8 cellular contexts compared by ENCODE assay signal in genomic region chr13:50594276-50594970, GRCh38.
DNase-seq lines count a peak whose midpoint lies in the region; ATAC-seq and TF ChIP-seq lines count a peak whose summit lies in the region.

No MANE protein-coding gene starts in this region.

- no peak overlapping the region for H3K4me3 Mint-ChIP-seq in progenitor cell of endocrine pancreas (ENCODE audit: low read depth)

- H3K4me1 ChIP-seq in DND-41 (ENCODE audit: insufficient read depth, low read length) (peaks cover 99% of the 10 kb centered on the region), thyroid gland (peaks cover 0 to 3% of the 10 kb centered on the region in 2 donors)

- peaks cover 42% of the 10 kb centered on the region for H3K4me1 Mint-ChIP-seq in progenitor cell of endocrine pancreas (ENCODE audit: low read depth)

- H3K27me3 ChIP-seq in DND-41 (ENCODE audit: insufficient read depth, low read length, poor library complexity) (no peaks in the 10 kb centered on the region), WERI-Rb-1 (ENCODE audit: insufficient read depth, low read depth, severe bottlenecking) (no peaks in the 10 kb centered on the region), MG63 (no peaks in the 10 kb centered on the region), thyroid gland (no peaks in the 10 kb centered on the region)

- peak overlapping the region; percentile 69 for H3K9ac ChIP-seq in DND-41 (ENCODE audit: low read depth, low read length)

- TF ChIP-seq CTCF in DND-41 (IDR thresholded peaks at IDR 0.05; ENCODE audit: borderline replicate concordance, extremely low read depth, low read length, poor library complexity, severe bottlenecking) (peak; percentile 51), WERI-Rb-1 (IDR thresholded peaks at IDR 0.05; ENCODE audit: low read depth, low read length) (0 out of 2 replicates have a peak, but pooled peaks have one; percentile 9), progenitor cell of endocrine pancreas (IDR thresholded peaks at IDR 0.05; ENCODE audit: unreplicated experiment) (no peak), thyroid gland (IDR thresholded peaks at IDR 0.05) (no peak)

- intact Hi-C loops in thyroid gland (cut with DNase I): no loop called here

- peak; percentile 98 for DNase-seq in DND-41
- DNase-seq in WERI-Rb-1: no peak
- peak; percentile 20 for DNase-seq in progenitor cell of endocrine pancreas (ENCODE audit: low spot score, unreplicated experiment)
- no peak for DNase-seq in MG63
- DNase-seq in thyroid gland: no peak
- DNase-seq in DMS53 treated with DMSO at 0.1 percent for 48 hours (lab: John Stamatoyannopoulos, UW; ENCODE audit: unreplicated experiment): no peak

- no peaks in the 10 kb centered on the region for H3K79me2 ChIP-seq in DND-41 (ENCODE audit: insufficient read depth, low read length)

- no peaks in the 10 kb centered on the region for H3K9me3 Mint-ChIP-seq in progenitor cell of endocrine pancreas (ENCODE audit: low read depth)

- H3K4me2 ChIP-seq in DND-41 (ENCODE audit: insufficient read depth, low read length): peak overlapping the region; percentile 61

- H3K36me3 ChIP-seq in DND-41 (ENCODE audit: insufficient read depth, low read length) (no peaks in the 10 kb centered on the region), WERI-Rb-1 (no peaks in the 10 kb centered on the region), MG63 (no peaks in the 10 kb centered on the region), thyroid gland (no peaks in the 10 kb centered on the region)

- no peaks in the 10 kb centered on the region for H3K27me3 Mint-ChIP-seq in progenitor cell of endocrine pancreas

- H3K27ac Mint-ChIP-seq in progenitor cell of endocrine pancreas: peak overlapping the region; percentile 72

- H3K27ac ChIP-seq in DND-41 (ENCODE audit: low read length): peak overlapping the region; percentile 100
- no peak overlapping the region for H3K27ac ChIP-seq in WERI-Rb-1
- H3K27ac ChIP-seq in thyroid gland: no peak overlapping the region

- ATAC-seq in DND-41 (ENCODE audit: insufficient read depth, low read depth): peak; percentile 83
- ATAC-seq in GM19351 (IDR thresholded peaks at IDR 0.05; ENCODE audit: unreplicated experiment): peak; percentile 89
- peak; percentile 81 for ATAC-seq in HG03175 (IDR thresholded peaks at IDR 0.05; ENCODE audit: unreplicated experiment)

- H3K36me3 Mint-ChIP-seq in progenitor cell of endocrine pancreas (ENCODE audit: insufficient read depth): no peaks in the 10 kb centered on the region

- no peak for TF ChIP-seq POLR2A in thyroid gland (IDR thresholded peaks at IDR 0.05)

- H4K20me1 ChIP-seq in DND-41 (ENCODE audit: insufficient read depth, low read length): no peaks in the 10 kb centered on the region

- H2AFZ ChIP-seq in DND-41 (ENCODE audit: low read depth, low read length): peak overlapping the region; percentile 44; the same call in 1 of the 2 replicates

- H3K4me3 ChIP-seq in DND-41 (ENCODE audit: low read depth in 1 of 2, low read length in 2 of 2): peak overlapping the region in 1 of 2 experiments; percentile 40; a peak in 2 of 4 replicates
- H3K4me3 ChIP-seq in WERI-Rb-1 (ENCODE audit: low read depth, low read length): no peak overlapping the region
- no peak overlapping the region for H3K4me3 ChIP-seq in MG63
- no peak overlapping the region for H3K4me3 ChIP-seq in thyroid gland (replicated peaks in 1 of 3)

- 73 to 86% methylated on average over 9 to 10 of the region's 10 CpGs for WGBS in thyroid gland, 2 donors

- H3K9me3 ChIP-seq in DND-41 (ENCODE audit: insufficient read depth, low read length, severe bottlenecking) (no peaks in the 10 kb centered on the region), WERI-Rb-1 (ENCODE audit: severe bottlenecking) (no peaks in the 10 kb centered on the region), MG63 (no peaks in the 10 kb centered on the region), thyroid gland (no peaks in the 10 kb centered on the region)

Comparison
In these comparisons a context has a peak if more than half of its experiments do, and no peak if none do; other contexts are left out.
1. DNase-seq: peak in DND-41 (single experiment) and progenitor cell of endocrine pancreas (single experiment); none in WERI-Rb-1 (single experiment), MG63 (single experiment), thyroid gland (0 of 2) and DMS53 treated with DMSO at 0.1 percent for 48 hours (single experiment).
2. CTCF ChIP-seq: peak in DND-41 (single experiment) and WERI-Rb-1 (single experiment); none in progenitor cell of endocrine pancreas (single experiment) and thyroid gland (0 of 6).
3. Peak in every context shown above with its lines, with median percentiles within 50 percentile points of each other: ATAC-seq.